ENCODE assay signal across 1 cellular context in the genomic region with DNA sequence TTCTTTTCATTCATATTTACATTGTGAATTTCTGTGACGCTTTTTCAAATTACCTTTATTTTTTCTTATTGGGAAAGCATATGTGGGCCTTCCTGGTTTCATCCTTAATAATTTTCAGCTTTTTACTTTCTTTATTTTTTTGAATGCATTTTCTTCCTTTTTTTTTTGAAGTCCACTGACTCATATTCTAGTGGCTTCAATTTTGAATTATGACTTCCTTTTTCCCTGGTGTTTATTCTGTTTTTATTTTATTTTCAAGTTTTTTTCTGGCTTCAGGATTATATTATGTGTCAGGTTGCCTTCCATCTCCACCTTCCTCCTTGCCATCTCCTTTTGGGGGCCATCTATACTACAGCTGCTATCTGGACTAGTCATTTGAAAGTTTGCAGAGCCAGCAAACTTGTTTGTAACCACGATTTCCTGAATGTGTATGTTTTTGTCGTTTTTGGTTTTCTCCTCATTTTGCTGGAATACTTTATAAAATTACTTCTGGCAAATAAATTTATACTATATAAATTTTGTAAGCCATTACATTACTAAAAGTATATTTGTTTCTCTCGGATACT.
TF ChIP-seq lines count a peak whose summit lies in the region.

No MANE protein-coding gene starts in this region.

TF ChIP-seq in HCT116, 20 proteins besides CTCF, POLR2A, EP300 and RAD21:
- TF ChIP-seq ELF1 (IDR thresholded peaks at IDR 0.05; ENCODE audit: borderline replicate concordance, low read depth) (0 out of 2 replicates have a peak, but pooled peaks have one; percentile 7), MAX (IDR thresholded peaks at IDR 0.05) (no peak)
TF ChIP-seq in HCT116: peak in this region for 1.
